12 cellular contexts compared by ENCODE assay signal in genomic region chr10:6494934-6495592, GRCh38.
A peak's percentile ranks its signal among the peaks of the same experiment; 100 is the strongest.
DNase-seq lines count a peak whose midpoint lies in the region; ATAC-seq and TF ChIP-seq lines count a peak whose summit lies in the region.
"Had no signal": no experiment of that assay in that cellular context is flagged by ENCODE, and none has a peak within 500 bp of the region (broad histone marks: within the 10 kb centered on the region; RNA-seq: fewer than 3 reads in every experiment).

No MANE protein-coding gene starts in this region.

- no peak for TF ChIP-seq CTCF in colonic mucosa (IDR thresholded peaks at IDR 0.05)

- no peak overlapping the region for H3K9ac ChIP-seq in colonic mucosa (ENCODE audit: low read depth in 2 of 2, low read length in 2 of 2)

- ATAC-seq in GM19035 (IDR thresholded peaks at IDR 0.05; ENCODE audit: unreplicated experiment), result no peak

- intact Hi-C loops in colonic mucosa (cut with DNase I), result no loop called here

- H3K4me1 ChIP-seq in HAP-1 (no peaks in the 10 kb centered on the region), colonic mucosa (no peaks in the 10 kb centered on the region)
- H3K4me1 ChIP-seq: suprapubic skin had no signal

- H3K27me3 ChIP-seq in HAP-1 (ENCODE audit: low read depth) (no peaks in the 10 kb centered on the region), colonic mucosa (no peaks in the 10 kb centered on the region)

- no peak overlapping the region for H3K27ac ChIP-seq in colonic mucosa
- H3K27ac ChIP-seq: suprapubic skin had no signal

- H3K4me3 ChIP-seq in HAP-1, result no peak overlapping the region
- no peak overlapping the region for H3K4me3 ChIP-seq in colonic mucosa
- H3K4me3 ChIP-seq: suprapubic skin had no signal

- H3K9me3 ChIP-seq in HAP-1 (no peaks in the 10 kb centered on the region), colonic mucosa (no peaks in the 10 kb centered on the region)
- H3K9me3 ChIP-seq: suprapubic skin had no signal

- no peaks in the 10 kb centered on the region for H3K36me3 ChIP-seq in HAP-1 (replicated peaks)
- H3K36me3 ChIP-seq in colonic mucosa, result no peaks in the 10 kb centered on the region
- H3K36me3 ChIP-seq: suprapubic skin had no signal

- peak; percentile 79 for DNase-seq in activated effector memory CD4-positive, alpha-beta T cell treated with anti-CD3 and anti-CD28 coated beads, Interleukin-2, amount 50 U/mL, for 16 hours
- no peak for DNase-seq in activated effector memory CD4-positive, alpha-beta T cell treated with Interleukin-2 at 50 U/mL for 16 hours
- peak; percentile 40 to 58 for DNase-seq in activated CD4-positive, alpha-beta T cell treated with anti-CD3 and anti-CD28 coated beads, Interleukin-2, amount 50 U/mL, for 4 hours
- peak; percentile 25 for DNase-seq in effector CD8-positive, alpha-beta T cell (lab: John Stamatoyannopoulos, UW)
- DNase-seq in stimulated activated naive CD4-positive, alpha-beta T cell treated with Interleukin-2 at 50 U/mL for 16 hours (lab: John Stamatoyannopoulos, UW), result peak; percentile 27
- DNase-seq in HAP-1 (ENCODE audit: low spot score in 2 of 2) (no peak), colonic mucosa (no peak)
- DNase-seq: cortex of kidney, NCI-H187 treated with DMSO at 0.1 percent for 48 hours, nucleus accumbens had no signal

- in situ Hi-C loops in HAP-1 (cut with MboI; ENCODE audit: low sequenced_read_pairs), result no loop called here

Comparison
In these comparisons a context has a peak if more than half of its experiments do, and no peak if none do; other contexts are left out.
1. DNase-seq: peak in activated effector memory CD4-positive, alpha-beta T cell treated with anti-CD3 and anti-CD28 coated beads, Interleukin-2, amount 50 U/mL, for 16 hours (single experiment), activated CD4-positive, alpha-beta T cell treated with anti-CD3 and anti-CD28 coated beads, Interleukin-2, amount 50 U/mL, for 4 hours (2 of 2), effector CD8-positive, alpha-beta T cell (single experiment) and stimulated activated naive CD4-positive, alpha-beta T cell treated with Interleukin-2 at 50 U/mL for 16 hours (single experiment); none in activated effector memory CD4-positive, alpha-beta T cell treated with Interleukin-2 at 50 U/mL for 16 hours (single experiment), HAP-1 (0 of 2) and colonic mucosa (single experiment).